In the genomic region with DNA sequence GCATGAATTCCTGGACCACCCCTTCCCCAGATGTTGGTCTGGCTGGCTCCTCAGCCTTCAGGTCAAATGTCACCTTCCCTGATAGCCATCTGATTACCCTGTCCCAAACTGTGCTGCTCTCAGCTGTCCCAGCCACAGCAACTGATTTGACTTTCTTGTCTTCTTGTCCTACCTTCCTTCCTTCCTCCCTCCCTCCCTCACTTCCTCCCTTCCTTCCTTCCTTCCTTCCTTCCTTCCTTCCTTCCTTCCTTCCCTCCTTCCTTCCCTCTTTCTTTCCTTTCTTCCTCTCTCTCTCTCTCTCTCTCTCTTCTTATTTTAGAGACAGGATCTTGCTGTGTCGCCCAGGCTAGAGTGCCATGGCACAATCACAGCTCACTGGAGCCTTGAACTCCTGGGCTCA, we compare ENCODE assay signal across 23 cellular contexts.
A peak's percentile ranks its signal among the peaks of the same experiment; 100 is the strongest.
DNase-seq lines count a peak whose midpoint lies in the region; ATAC-seq, FAIRE-seq and TF ChIP-seq lines count a peak whose summit lies in the region.
"Had no signal": no experiment of that assay in that cellular context is flagged by ENCODE, and none has a peak within 500 bp of the region (broad histone marks: within the 10 kb centered on the region; RNA-seq: fewer than 3 reads in every experiment).

No MANE protein-coding gene starts in this region.

- no peak overlapping the region for H2BK12ac ChIP-seq in mesenchymal stem cell (ENCODE audit: low read length in 2 of 2)

- CTCF ChIA-PET in HEK293 (lab: Yijun Ruan, JAX): interaction anchor here (0.6 kb wide), 1 partner anchor 43 kb away, joined by 11 read pairs; no protein-coding TSS in a partner anchor

- peak overlapping the region; percentile 31 for H2BK15ac ChIP-seq in mesenchymal stem cell (ENCODE audit: low read depth, poor library complexity, severe bottlenecking)

- H3K18ac ChIP-seq in mesenchymal stem cell (ENCODE audit: low read depth in 1 of 2, low read length in 2 of 2): no peak overlapping the region

- H3K9ac ChIP-seq in mesenchymal stem cell (ENCODE audit: low read length): no peak overlapping the region
- H3K9ac ChIP-seq: BLaER1 treated with 17β-estradiol and CSF1 and Interleukin-3, amounts not matched to agents 10 nM and 100 nM had no signal

- H3K4me1 ChIP-seq in HEK293 (ENCODE audit: control insufficient read depth, insufficient read depth, low read length) (no peaks in the 10 kb centered on the region), mesenchymal stem cell (ENCODE audit: control insufficient read depth, insufficient read depth, low read depth, low read length) (peaks cover 5% of the 10 kb centered on the region), spleen (no peaks in the 10 kb centered on the region), small intestine (ENCODE audit: control insufficient read depth in 2 of 2, insufficient read depth in 1 of 2, low read depth in 1 of 2, low read length in 1 of 2) (no peaks in the 10 kb centered on the region)
- H3K4me1 ChIP-seq: A549, Caco-2 had no signal

- no peaks in the 10 kb centered on the region for H3K36me3 ChIP-seq in HEK293 (ENCODE audit: control insufficient read depth in 2 of 2, insufficient read depth in 1 of 2, low read length in 2 of 2)
- H3K36me3 ChIP-seq in mesenchymal stem cell (ENCODE audit: control insufficient read depth in 1 of 2, insufficient read depth in 2 of 2, low read depth in 1 of 2, low read length in 2 of 2): peaks cover 0 to 43% of the 10 kb centered on the region in 2 experiments
- no peaks in the 10 kb centered on the region for H3K36me3 ChIP-seq in spleen
- H3K36me3 ChIP-seq in small intestine (ENCODE audit: control insufficient read depth in 2 of 2, insufficient read depth in 2 of 2, low read length in 2 of 2): no peaks in the 10 kb centered on the region
- H3K36me3 ChIP-seq: BLaER1 treated with 17β-estradiol and CSF1 and Interleukin-3, amounts not matched to agents 10 nM and 100 nM had no signal

- no peak for ATAC-seq in HG02840 (IDR thresholded peaks at IDR 0.05; ENCODE audit: low FRiP score, unreplicated experiment)
- ATAC-seq: CD8-positive, alpha-beta T cell; GM12878 had no signal

- H2BK120ac ChIP-seq in mesenchymal stem cell (ENCODE audit: low read depth, low read length): no peak overlapping the region

- no peak for TF ChIP-seq POLR2A in spleen (IDR thresholded peaks at IDR 0.05)

- no peak overlapping the region for H4K8ac ChIP-seq in mesenchymal stem cell (ENCODE audit: low read length)

- H3K14ac ChIP-seq in mesenchymal stem cell (ENCODE audit: low read length in 2 of 2): no peak overlapping the region

- TF ChIP-seq CTCF in HEK293 (tag by site-specific recombination; IDR thresholded peaks at IDR 0.05) (no peak), spleen (IDR thresholded peaks at IDR 0.05 in 8 of 11, conservative IDR thresholded peaks at IDR 0.05 in 3 of 11) (no peak)

- no peaks in the 10 kb centered on the region for H3K27me3 ChIP-seq in mesenchymal stem cell (ENCODE audit: control insufficient read depth in 1 of 2, insufficient read depth in 1 of 2, low read length in 2 of 2)
- no peaks in the 10 kb centered on the region for H3K27me3 ChIP-seq in spleen (replicated peaks in 1 of 7)
- no peaks in the 10 kb centered on the region for H3K27me3 ChIP-seq in small intestine (ENCODE audit: control insufficient read depth in 2 of 2, insufficient read depth in 2 of 2, low read length in 2 of 2)
- H3K27me3 ChIP-seq: BLaER1 treated with 17β-estradiol and CSF1 and Interleukin-3, amounts not matched to agents 10 nM and 100 nM had no signal

- POLR2A ChIA-PET in HEK293 (lab: Yijun Ruan, JAX): interaction anchor here (0.6 kb wide), 1 partner anchor 242 kb away, joined by 3 read pairs; the partner anchor contains the start of gene RPS24

- no peak overlapping the region for H2AK5ac ChIP-seq in mesenchymal stem cell (ENCODE audit: low read length, severe bottlenecking)

- H3K79me1 ChIP-seq in mesenchymal stem cell (replicated peaks; ENCODE audit: low read length, poor library complexity, severe bottlenecking): no peaks in the 10 kb centered on the region

- WGBS in mesenchymal stem cell: 100% methylated on average over 1 of the region's 1 CpG
- WGBS in spleen, 5 donors: 75 to 91% (median 84%) methylated on average over 1 of the region's 1 CpG
- WGBS in small intestine, 3 donors: 89 to 91% (median 89%) methylated on average over 1 of the region's 1 CpG

- H4K91ac ChIP-seq in mesenchymal stem cell (ENCODE audit: low read length): no peak overlapping the region

- H3K4me2 ChIP-seq in mesenchymal stem cell (ENCODE audit: low read length, poor library complexity, severe bottlenecking): no peak overlapping the region
- H3K4me2 ChIP-seq: A549 had no signal

- no peak overlapping the region for H2BK5ac ChIP-seq in mesenchymal stem cell (ENCODE audit: low read depth, low read length, poor library complexity, severe bottlenecking)

- H3K4me3 ChIP-seq in HEK293 (ENCODE audit: low read depth, low read length): no peak overlapping the region
- H3K4me3 ChIP-seq in mesenchymal stem cell (ENCODE audit: insufficient read depth in 1 of 2, low read depth in 1 of 2, low read length in 2 of 2): no peak overlapping the region
- no peak overlapping the region for H3K4me3 ChIP-seq in spleen
- H3K4me3 ChIP-seq in small intestine (ENCODE audit: low read depth in 1 of 2, low read length in 2 of 2): no peak overlapping the region
- H3K4me3 ChIP-seq: A549; BLaER1 treated with 17β-estradiol and CSF1 and Interleukin-3, amounts not matched to agents 10 nM and 100 nM; GM12878 had no signal

- intact Hi-C loops in spleen (cut with DNase I; ENCODE audit: low total_unique reads): no loop called here

- H3K27ac ChIP-seq in HEK293 (ENCODE audit: extremely low read depth, low read depth, low read length) (no peak overlapping the region), mesenchymal stem cell (ENCODE audit: low read length, poor library complexity, severe bottlenecking) (no peak overlapping the region), spleen (no peak overlapping the region), small intestine (ENCODE audit: low read depth in 1 of 2, low read length in 1 of 2) (no peak overlapping the region)
- H3K27ac ChIP-seq: 22Rv1; BLaER1 treated with 17β-estradiol and CSF1 and Interleukin-3, amounts not matched to agents 10 nM and 100 nM; C4-2B had no signal

- H2AFZ ChIP-seq in mesenchymal stem cell (ENCODE audit: low read depth, low read length): no peak overlapping the region

- H3K23ac ChIP-seq in mesenchymal stem cell (ENCODE audit: low read length in 2 of 2): no peak overlapping the region

- FAIRE-seq in small intestine (lab: Jason Lieb, UNC): no peak
- FAIRE-seq: A549, D721Med, GM12878, GM12892, GM18507, GM19239 had no signal

- H3K4ac ChIP-seq in mesenchymal stem cell (ENCODE audit: low read depth in 1 of 2, low read length in 2 of 2): no peak overlapping the region

- H3K9me3 ChIP-seq in HEK293 (ENCODE audit: control insufficient read depth, insufficient read depth, low read depth, low read length): no peaks in the 10 kb centered on the region
- H3K9me3 ChIP-seq in mesenchymal stem cell (ENCODE audit: control insufficient read depth, low read length): peaks cover 11% of the 10 kb centered on the region
- peaks cover 0 to 6% (median 0%) of the 10 kb centered on the region in 8 donors for H3K9me3 ChIP-seq in spleen
- no peaks in the 10 kb centered on the region for H3K9me3 ChIP-seq in small intestine (ENCODE audit: control insufficient read depth, low read depth)
- H3K9me3 ChIP-seq: A549, Caco-2 had no signal

- DNase-seq in mesenchymal stem cell (no peak), spleen (peak; percentile 10), small intestine (no peak), NCI-H2227 (lab: John Stamatoyannopoulos, UW; ENCODE audit: unreplicated experiment) (no peak)
- DNase-seq: AML-193; Caco-2; Calu3; CD4-positive, alpha-beta T cell; CD8-positive, alpha-beta T cell; DMS79; DND-41; GDM1 had no signal

TF ChIP-seq in HEK293, 187 proteins besides CTCF, POLR2A, EP300 and RAD21 (continues in another document):
- TF ChIP-seq PRDM6 (tag by site-specific recombination; IDR thresholded peaks at IDR 0.05): no peak
- TF ChIP-seq, protein P1, sequence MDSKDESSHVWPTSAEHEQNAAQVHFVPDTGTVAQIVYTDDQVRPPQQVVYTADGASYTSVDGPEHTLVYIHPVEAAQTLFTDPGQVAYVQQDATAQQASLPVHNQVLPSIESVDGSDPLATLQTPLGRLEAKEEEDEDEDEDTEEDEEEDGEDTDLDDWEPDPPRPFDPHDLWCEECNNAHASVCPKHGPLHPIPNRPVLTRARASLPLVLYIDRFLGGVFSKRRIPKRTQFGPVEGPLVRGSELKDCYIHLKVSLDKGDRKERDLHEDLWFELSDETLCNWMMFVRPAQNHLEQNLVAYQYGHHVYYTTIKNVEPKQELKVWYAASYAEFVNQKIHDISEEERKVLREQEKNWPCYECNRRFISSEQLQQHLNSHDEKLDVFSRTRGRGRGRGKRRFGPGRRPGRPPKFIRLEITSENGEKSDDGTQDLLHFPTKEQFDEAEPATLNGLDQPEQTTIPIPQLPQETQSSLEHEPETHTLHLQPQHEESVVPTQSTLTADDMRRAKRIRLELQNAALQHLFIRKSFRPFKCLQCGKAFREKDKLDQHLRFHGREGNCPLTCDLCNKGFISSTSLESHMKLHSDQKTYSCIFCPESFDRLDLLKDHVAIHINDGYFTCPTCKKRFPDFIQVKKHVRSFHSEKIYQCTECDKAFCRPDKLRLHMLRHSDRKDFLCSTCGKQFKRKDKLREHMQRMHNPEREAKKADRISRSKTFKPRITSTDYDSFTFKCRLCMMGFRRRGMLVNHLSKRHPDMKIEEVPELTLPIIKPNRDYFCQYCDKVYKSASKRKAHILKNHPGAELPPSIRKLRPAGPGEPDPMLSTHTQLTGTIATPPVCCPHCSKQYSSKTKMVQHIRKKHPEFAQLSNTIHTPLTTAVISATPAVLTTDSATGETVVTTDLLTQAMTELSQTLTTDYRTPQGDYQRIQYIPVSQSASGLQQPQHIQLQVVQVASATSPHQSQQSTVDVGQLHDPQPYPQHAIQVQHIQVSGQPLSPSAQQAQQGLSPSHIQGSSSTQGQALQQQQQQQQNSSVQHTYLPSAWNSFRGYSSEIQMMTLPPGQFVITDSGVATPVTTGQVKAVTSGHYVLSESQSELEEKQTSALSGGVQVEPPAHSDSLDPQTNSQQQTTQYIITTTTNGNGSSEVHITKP (tag by site-specific recombination; IDR thresholded peaks at IDR 0.05): no peak
- TF ChIP-seq ZNF121 (tag by site-specific recombination; IDR thresholded peaks at IDR 0.05): 0 out of 2 replicates have a peak, but pooled peaks have one; percentile 32
